9 cellular contexts compared by ENCODE assay signal in genomic region chr2:219446101-219446504, GRCh38. TPM values are rescaled to one million over a fixed set of nuclear protein-coding genes. Genes with fewer than 3 reads are reported as not detected.
DNase-seq lines count a peak whose midpoint lies in the region; ATAC-seq and TF ChIP-seq lines count a peak whose summit lies in the region.
"Had no signal": no experiment of that assay in that cellular context is flagged by ENCODE, and none has a peak within 500 bp of the region (broad histone marks: within the 10 kb centered on the region; RNA-seq: fewer than 3 reads in every experiment).

No MANE protein-coding gene starts in this region.

- DNase-seq in ELF-1 (ENCODE audit: low read depth, low spot score) = peak; percentile 72
- DNase-seq in fibroblast of mammary gland (ENCODE audit: low read depth) = peak; percentile 39
- DNase-seq in posterior vena cava (ENCODE audit: low spot score) = peak; percentile 71
- DNase-seq: kidney glomerular epithelial cell had no signal

- H3K36me3 ChIP-seq in OCI-LY3 (replicated peaks; ENCODE audit: low read depth, low read length) = no peaks in the 10 kb centered on the region

- intact Hi-C loops in posterior vena cava (cut with DNase I) = no loop called here

- no peak overlapping the region for H2AFZ ChIP-seq in OCI-LY3 (ENCODE audit: low read depth, low read length)

- no peak overlapping the region for H3K27ac ChIP-seq in OCI-LY3 (ENCODE audit: low read length)

- H3K27me3 ChIP-seq in OCI-LY3 (ENCODE audit: low read depth, low read length) = peaks cover 5% of the 10 kb centered on the region

- H3K4me3 ChIP-seq in OCI-LY3 (ENCODE audit: low read length) (no peak overlapping the region), fibroblast of mammary gland (ENCODE audit: control insufficient read depth, low read depth, low read length) (no peak overlapping the region)

- ATAC-seq in GM18519 (IDR thresholded peaks at IDR 0.05; ENCODE audit: low FRiP score, unreplicated experiment) = no peak
- no peak for ATAC-seq in GM21723 (IDR thresholded peaks at IDR 0.05; ENCODE audit: unreplicated experiment)
- ATAC-seq in HG02884 (IDR thresholded peaks at IDR 0.05; ENCODE audit: unreplicated experiment) = no peak
- no peak for ATAC-seq in HG02852 (IDR thresholded peaks at IDR 0.05; ENCODE audit: unreplicated experiment)

- H3K9me3 ChIP-seq in OCI-LY3 (ENCODE audit: insufficient read depth, low read length) = no peaks in the 10 kb centered on the region

- H3K4me2 ChIP-seq in OCI-LY3 (ENCODE audit: low read length) = peak overlapping the region; percentile 12; the same call in 1 of the 2 replicates

- H3K4me1 ChIP-seq in OCI-LY3 (ENCODE audit: low read length) = peaks cover 7% of the 10 kb centered on the region

- H3K79me2 ChIP-seq in OCI-LY3 (ENCODE audit: low read length) = no peaks in the 10 kb centered on the region

- no peak overlapping the region for H3K9ac ChIP-seq in OCI-LY3 (ENCODE audit: low read length)

- H4K20me1 ChIP-seq in OCI-LY3 (ENCODE audit: insufficient read depth, low read length) = no peaks in the 10 kb centered on the region

- no peak for TF ChIP-seq CTCF in OCI-LY3 (IDR thresholded peaks at IDR 0.05; ENCODE audit: low read depth, low read length)
- no peak for TF ChIP-seq CTCF in fibroblast of mammary gland (conservative IDR thresholded peaks at IDR 0.05; ENCODE audit: control insufficient read depth, insufficient read depth, low read depth, low read length)

RNA-seq across cellular contexts. Expression of gene SPEG, which starts 11.5 kb away (rescaled TPM):
- total RNA-seq in posterior vena cava = 100 to 1,000 TPM; 175 to 217 TPM

RNA-seq across cellular contexts. Expression of gene DES, which starts 27.9 kb away (rescaled TPM):
- 1,000 to 10,000 TPM; 6,561 to 7,652 TPM for total RNA-seq in posterior vena cava

RNA-seq across cellular contexts. Expression of gene GMPPA, which starts 52.6 kb away (rescaled TPM):
- total RNA-seq in posterior vena cava = 10 to 100 TPM; 33.9 to 42.8 TPM

RNA-seq across cellular contexts. Expression of gene DNPEP, which starts 58.4 kb away (rescaled TPM):
- total RNA-seq in posterior vena cava = 10 to 100 TPM; 41.9 to 44.0 TPM
